Comparison of ENCODE assay signal across 16 cellular contexts in genomic region chr17:66690166-66690565, GRCh38.
DNase-seq lines count a peak whose midpoint lies in the region; TF ChIP-seq lines count a peak whose summit lies in the region.
"Had no signal": no experiment of that assay in that cellular context is flagged by ENCODE, and none has a peak within 500 bp of the region (broad histone marks: within the 10 kb centered on the region; RNA-seq: fewer than 3 reads in every experiment).

No MANE protein-coding gene starts in this region.

- no peak for DNase-seq in left ventricle myocardium inferior
- no peak for DNase-seq in cardiac septum (ENCODE audit: low spot score)
- DNase-seq in osteocyte (ENCODE audit: extremely low spot score, unreplicated experiment): peak; percentile 62
- no peak for DNase-seq in NCI-H2196 treated with DMSO at 0.1 percent for 48 hours (lab: John Stamatoyannopoulos, UW; ENCODE audit: unreplicated experiment)
- DNase-seq in DMS79 treated with DMSO at 0.1 percent for 48 hours (lab: John Stamatoyannopoulos, UW): no peak
- no peak for DNase-seq in NCI-H526 (lab: John Stamatoyannopoulos, UW)
- DNase-seq: AML-193, DMS53, Karpas-422, MM.1S, NCI-H1105, NCI-H1694 treated with DMSO at 0.1 percent for 48 hours, NCI-H82 had no signal

- H3K9me3 Mint-ChIP-seq in osteocyte (ENCODE audit: unreplicated experiment): no peaks in the 10 kb centered on the region

- no peak overlapping the region for H3K27ac Mint-ChIP-seq in osteocyte (ENCODE audit: unreplicated experiment)

- no peaks in the 10 kb centered on the region for H3K27me3 ChIP-seq in left ventricle myocardium inferior (ENCODE audit: low read depth)

- H3K9me3 ChIP-seq in left ventricle myocardium inferior (replicated peaks): no peaks in the 10 kb centered on the region
- H3K9me3 ChIP-seq: HAP-1 had no signal

- no peaks in the 10 kb centered on the region for H3K27me3 Mint-ChIP-seq in osteocyte (ENCODE audit: unreplicated experiment)

- peaks cover 15% of the 10 kb centered on the region for H3K36me3 ChIP-seq in left ventricle myocardium inferior
- H3K36me3 ChIP-seq: HAP-1 had no signal

- H3K27ac ChIP-seq in left ventricle myocardium inferior (replicated peaks) (peak overlapping the region; percentile 3), cingulate gyrus (ENCODE audit: low read depth, low read length) (peak overlapping the region; percentile 48)

- no peak overlapping the region for H3K4me3 Mint-ChIP-seq in osteocyte (ENCODE audit: unreplicated experiment)

- H3K4me1 Mint-ChIP-seq in osteocyte (ENCODE audit: unreplicated experiment): peaks cover 19% of the 10 kb centered on the region

- no peak for TF ChIP-seq CTCF in left ventricle myocardium inferior (IDR thresholded peaks at IDR 0.05; ENCODE audit: borderline replicate concordance)
- TF ChIP-seq CTCF in osteocyte (IDR thresholded peaks at IDR 0.05): no peak

- peaks cover 12% of the 10 kb centered on the region for H3K4me1 ChIP-seq in left ventricle myocardium inferior
- H3K4me1 ChIP-seq: HAP-1 had no signal

- no peak overlapping the region for H3K4me3 ChIP-seq in left ventricle myocardium inferior
- H3K4me3 ChIP-seq: GM12878, HAP-1 had no signal

- H3K36me3 Mint-ChIP-seq in osteocyte (ENCODE audit: unreplicated experiment): peaks cover 35% of the 10 kb centered on the region

- intact Hi-C loops in left ventricle myocardium inferior (cut with micrococcal nuclease): no loop called here
- intact Hi-C loops in cardiac septum (cut with DNase I): no loop called here
